ENCODE assay signal across 12 cellular contexts in genomic region chr2:239368906-239369584, GRCh38. TPM values are rescaled to one million over a fixed set of nuclear protein-coding genes. Genes with fewer than 3 reads are reported as not detected.
DNase-seq lines count a peak whose midpoint lies in the region; ATAC-seq and TF ChIP-seq lines count a peak whose summit lies in the region.
"Had no signal": no experiment of that assay in that cellular context is flagged by ENCODE, and none has a peak within 500 bp of the region (broad histone marks: within the 10 kb centered on the region; RNA-seq: fewer than 3 reads in every experiment).

No MANE protein-coding gene starts in this region.

- peaks cover 2 to 3% of the 10 kb centered on the region in 2 donors for H3K36me3 Mint-ChIP-seq in CD4-positive, alpha-beta memory T cell
- H3K36me3 Mint-ChIP-seq in MCF 10A (ENCODE audit: insufficient read depth, unreplicated experiment) (peaks cover 10% of the 10 kb centered on the region), T-helper 17 cell (ENCODE audit: low read depth) (no peaks in the 10 kb centered on the region)

- intact Hi-C loops in CD4-positive, alpha-beta memory T cell (cut with micrococcal nuclease): loop anchor here (1.0 to 2.0 kb wide), 3 partner anchors 32 to 94 kb away; partner anchors contain the start of gene HDAC4
- intact Hi-C loops in MCF 10A (cut with micrococcal nuclease): no loop called here

- H3K27ac Mint-ChIP-seq in CD4-positive, alpha-beta memory T cell: peak overlapping the region in 3 of 7 donors; percentile 81 to 99 (median 84)
- H3K27ac Mint-ChIP-seq in MCF 10A (ENCODE audit: low read depth, unreplicated experiment): no peak overlapping the region
- no peak overlapping the region for H3K27ac Mint-ChIP-seq in T-helper 17 cell
- H3K27ac Mint-ChIP-seq: T-helper 2 cell treated with Interferon-gamma antibody and Interleukin-4, amounts not matched to agents 5 μg/mL and 100 μg/mL, for 36 hours had no signal

- H3K9me3 ChIP-seq in CD4-positive, alpha-beta memory T cell (ENCODE audit: control insufficient read depth in 1 of 2, low read length in 2 of 2): no peaks in the 10 kb centered on the region
- no peaks in the 10 kb centered on the region for H3K9me3 ChIP-seq in T-helper 17 cell (ENCODE audit: control insufficient read depth, low read length, poor library complexity, severe bottlenecking)

- CTCF ChIA-PET in CD4-positive, alpha-beta memory T cell (lab: Charles Lee; ENCODE audit: partially characterized antibody): interaction anchor here (0.9 to 2.3 kb wide), 6 partner anchors 12 to 514 kb away, joined by 3 to 13 read pairs (median 4); no protein-coding TSS in a partner anchor
- CTCF ChIA-PET in MCF 10A (lab: Yijun Ruan, JAX): interaction anchor here (0.6 kb wide), 1 partner anchor 100 kb away, joined by 3 read pairs; no protein-coding TSS in a partner anchor

- peak overlapping the region in 1 of 8 donors; percentile 92 for H3K4me3 Mint-ChIP-seq in CD4-positive, alpha-beta memory T cell
- H3K4me3 Mint-ChIP-seq in MCF 10A (ENCODE audit: unreplicated experiment): no peak overlapping the region
- H3K4me3 Mint-ChIP-seq in T-helper 17 cell: no peak overlapping the region
- H3K4me3 Mint-ChIP-seq: brain; T-helper 2 cell treated with Interferon-gamma antibody and Interleukin-4, amounts not matched to agents 5 μg/mL and 100 μg/mL, for 36 hours had no signal

- BruUV-seq in MCF 10A (replicated peaks; lab: Mats Ljungman, UMichigan): no TSS peak

- no peaks in the 10 kb centered on the region for H3K9me3 Mint-ChIP-seq in CD4-positive, alpha-beta memory T cell
- no peaks in the 10 kb centered on the region for H3K9me3 Mint-ChIP-seq in MCF 10A (ENCODE audit: unreplicated experiment)
- H3K9me3 Mint-ChIP-seq: T-helper 2 cell treated with Interferon-gamma antibody and Interleukin-4, amounts not matched to agents 5 μg/mL and 100 μg/mL, for 36 hours had no signal

- H3K27me3 Mint-ChIP-seq in CD4-positive, alpha-beta memory T cell: no peaks in the 10 kb centered on the region
- H3K27me3 Mint-ChIP-seq in MCF 10A (ENCODE audit: insufficient read depth, unreplicated experiment) (no peaks in the 10 kb centered on the region), T-helper 17 cell (no peaks in the 10 kb centered on the region)
- H3K27me3 Mint-ChIP-seq: brain had no signal

- no peak for DNase-seq in CD4-positive, alpha-beta memory T cell
- DNase-seq in NCI-H345 (lab: John Stamatoyannopoulos, UW): peak; percentile 66
- DNase-seq in mesenteric fat pad (ENCODE audit: low spot score): peak; percentile 78
- DNase-seq in MCF 10A (ENCODE audit: unreplicated experiment): no peak
- no peak for DNase-seq in T-helper 17 cell
- no peak for DNase-seq in NCI-H1436 treated with DMSO at 0.1 percent for 48 hours (lab: John Stamatoyannopoulos, UW)
- DNase-seq in dedifferentiated amniotic fluid mesenchymal stem cell (ENCODE audit: extremely low spot score): no peak
- DNase-seq: DMS 273 treated with DMSO at 0.1 percent for 48 hours had no signal

- TF ChIP-seq CTCF in MCF 10A (IDR thresholded peaks at IDR 0.05; ENCODE audit: unreplicated experiment): no peak

- POLR2A ChIA-PET in CD4-positive, alpha-beta memory T cell (lab: Charles Lee; ENCODE audit: partially characterized antibody): interaction anchor here (1.0 to 2.5 kb wide), 12 partner anchors 12 to 138 kb away, joined by 3 to 32 read pairs (median 4); partner anchors contain the start of gene HDAC4
- POLR2A ChIA-PET in MCF 10A (lab: Yijun Ruan, JAX): interaction anchor here (1.0 kb wide), 1 partner anchor 11 kb away, joined by 5 read pairs; no protein-coding TSS in a partner anchor

- H3K4me1 ChIP-seq in CD4-positive, alpha-beta memory T cell (ENCODE audit: insufficient read depth, low read length): peaks cover 45% of the 10 kb centered on the region

- peak overlapping the region; percentile 82 for H3K27ac ChIP-seq in CD4-positive, alpha-beta memory T cell (ENCODE audit: low read depth, low read length)
- H3K27ac ChIP-seq: epithelial cell of prostate had no signal

- no peaks in the 10 kb centered on the region for H3K27me3 ChIP-seq in CD4-positive, alpha-beta memory T cell (ENCODE audit: insufficient read depth, low read length)

- ATAC-seq in GM18867 (IDR thresholded peaks at IDR 0.05; ENCODE audit: unreplicated experiment) (peak; percentile 16), T-helper 17 cell (no peak)

- no peaks in the 10 kb centered on the region for H3K36me3 ChIP-seq in CD4-positive, alpha-beta memory T cell (ENCODE audit: insufficient read depth, low read length)

- H3K4me3 ChIP-seq in CD4-positive, alpha-beta memory T cell (ENCODE audit: low read length in 2 of 2): no peak overlapping the region

- peaks cover 13 to 17% (median 16%) of the 10 kb centered on the region in 4 donors for H3K4me1 Mint-ChIP-seq in CD4-positive, alpha-beta memory T cell
- H3K4me1 Mint-ChIP-seq in MCF 10A (ENCODE audit: insufficient read depth, unreplicated experiment) (no peaks in the 10 kb centered on the region), T-helper 17 cell (peaks cover 24% of the 10 kb centered on the region)

RNA-seq across cellular contexts. Expression of gene HDAC4, which starts 31.8 kb away (rescaled TPM):
- total RNA-seq in CD4-positive, alpha-beta memory T cell: 10 to 100 TPM; 50.2 to 59.7 TPM
- 10 to 100 TPM in 1 of 2 donors, 1 to 10 TPM in 1; 1.4 to 10.6 TPM for polyA plus RNA-seq in CD4-positive, alpha-beta memory T cell
- 44.9 TPM for total RNA-seq in mesenteric fat pad
- 21.8 and 23.8 TPM in 2 replicates for total RNA-seq in MCF 10A (2022)
- 10 to 100 TPM; 78.9 to 79.0 TPM for total RNA-seq in T-helper 17 cell

Comparison
In these comparisons a context has a peak if more than half of its experiments do, and no peak if none do; other contexts are left out.
1. DNase-seq: peak in NCI-H345 (single experiment) and mesenteric fat pad (single experiment); none in CD4-positive, alpha-beta memory T cell (0 of 5), MCF 10A (single experiment), T-helper 17 cell (0 of 3), NCI-H1436 treated with DMSO at 0.1 percent for 48 hours (single experiment) and dedifferentiated amniotic fluid mesenchymal stem cell (single experiment).